8 cellular contexts compared by ENCODE assay signal in genomic region chr5:9567039-9567438, GRCh38.
"Had no signal": no experiment of that assay in that cellular context is flagged by ENCODE, and none has a peak within 500 bp of the region (broad histone marks: within the 10 kb centered on the region; RNA-seq: fewer than 3 reads in every experiment).

No MANE protein-coding gene starts in this region.

- DNase-seq: GDM1, GF-D8 had no signal

- FAIRE-seq: G401.6, GM12878, GM12891, GM12892, GM18507, GM19239 had no signal

- H3K4me3 ChIP-seq: GM12878 had no signal

- ATAC-seq: GM12878 had no signal
